Comparison of ENCODE assay signal across 1 cellular context in genomic region chr7:43815373-43815772, GRCh38.
TF ChIP-seq lines count a peak whose summit lies in the region.

No MANE protein-coding gene starts in this region.

TF ChIP-seq in GM23338, 12 proteins besides CTCF, POLR2A, EP300 and RAD21 (continued from another document):
- no peak for TF ChIP-seq ZNF114 (CRISPR knock-in tag; IDR thresholded peaks at IDR 0.05)
- TF ChIP-seq, protein P1, sequence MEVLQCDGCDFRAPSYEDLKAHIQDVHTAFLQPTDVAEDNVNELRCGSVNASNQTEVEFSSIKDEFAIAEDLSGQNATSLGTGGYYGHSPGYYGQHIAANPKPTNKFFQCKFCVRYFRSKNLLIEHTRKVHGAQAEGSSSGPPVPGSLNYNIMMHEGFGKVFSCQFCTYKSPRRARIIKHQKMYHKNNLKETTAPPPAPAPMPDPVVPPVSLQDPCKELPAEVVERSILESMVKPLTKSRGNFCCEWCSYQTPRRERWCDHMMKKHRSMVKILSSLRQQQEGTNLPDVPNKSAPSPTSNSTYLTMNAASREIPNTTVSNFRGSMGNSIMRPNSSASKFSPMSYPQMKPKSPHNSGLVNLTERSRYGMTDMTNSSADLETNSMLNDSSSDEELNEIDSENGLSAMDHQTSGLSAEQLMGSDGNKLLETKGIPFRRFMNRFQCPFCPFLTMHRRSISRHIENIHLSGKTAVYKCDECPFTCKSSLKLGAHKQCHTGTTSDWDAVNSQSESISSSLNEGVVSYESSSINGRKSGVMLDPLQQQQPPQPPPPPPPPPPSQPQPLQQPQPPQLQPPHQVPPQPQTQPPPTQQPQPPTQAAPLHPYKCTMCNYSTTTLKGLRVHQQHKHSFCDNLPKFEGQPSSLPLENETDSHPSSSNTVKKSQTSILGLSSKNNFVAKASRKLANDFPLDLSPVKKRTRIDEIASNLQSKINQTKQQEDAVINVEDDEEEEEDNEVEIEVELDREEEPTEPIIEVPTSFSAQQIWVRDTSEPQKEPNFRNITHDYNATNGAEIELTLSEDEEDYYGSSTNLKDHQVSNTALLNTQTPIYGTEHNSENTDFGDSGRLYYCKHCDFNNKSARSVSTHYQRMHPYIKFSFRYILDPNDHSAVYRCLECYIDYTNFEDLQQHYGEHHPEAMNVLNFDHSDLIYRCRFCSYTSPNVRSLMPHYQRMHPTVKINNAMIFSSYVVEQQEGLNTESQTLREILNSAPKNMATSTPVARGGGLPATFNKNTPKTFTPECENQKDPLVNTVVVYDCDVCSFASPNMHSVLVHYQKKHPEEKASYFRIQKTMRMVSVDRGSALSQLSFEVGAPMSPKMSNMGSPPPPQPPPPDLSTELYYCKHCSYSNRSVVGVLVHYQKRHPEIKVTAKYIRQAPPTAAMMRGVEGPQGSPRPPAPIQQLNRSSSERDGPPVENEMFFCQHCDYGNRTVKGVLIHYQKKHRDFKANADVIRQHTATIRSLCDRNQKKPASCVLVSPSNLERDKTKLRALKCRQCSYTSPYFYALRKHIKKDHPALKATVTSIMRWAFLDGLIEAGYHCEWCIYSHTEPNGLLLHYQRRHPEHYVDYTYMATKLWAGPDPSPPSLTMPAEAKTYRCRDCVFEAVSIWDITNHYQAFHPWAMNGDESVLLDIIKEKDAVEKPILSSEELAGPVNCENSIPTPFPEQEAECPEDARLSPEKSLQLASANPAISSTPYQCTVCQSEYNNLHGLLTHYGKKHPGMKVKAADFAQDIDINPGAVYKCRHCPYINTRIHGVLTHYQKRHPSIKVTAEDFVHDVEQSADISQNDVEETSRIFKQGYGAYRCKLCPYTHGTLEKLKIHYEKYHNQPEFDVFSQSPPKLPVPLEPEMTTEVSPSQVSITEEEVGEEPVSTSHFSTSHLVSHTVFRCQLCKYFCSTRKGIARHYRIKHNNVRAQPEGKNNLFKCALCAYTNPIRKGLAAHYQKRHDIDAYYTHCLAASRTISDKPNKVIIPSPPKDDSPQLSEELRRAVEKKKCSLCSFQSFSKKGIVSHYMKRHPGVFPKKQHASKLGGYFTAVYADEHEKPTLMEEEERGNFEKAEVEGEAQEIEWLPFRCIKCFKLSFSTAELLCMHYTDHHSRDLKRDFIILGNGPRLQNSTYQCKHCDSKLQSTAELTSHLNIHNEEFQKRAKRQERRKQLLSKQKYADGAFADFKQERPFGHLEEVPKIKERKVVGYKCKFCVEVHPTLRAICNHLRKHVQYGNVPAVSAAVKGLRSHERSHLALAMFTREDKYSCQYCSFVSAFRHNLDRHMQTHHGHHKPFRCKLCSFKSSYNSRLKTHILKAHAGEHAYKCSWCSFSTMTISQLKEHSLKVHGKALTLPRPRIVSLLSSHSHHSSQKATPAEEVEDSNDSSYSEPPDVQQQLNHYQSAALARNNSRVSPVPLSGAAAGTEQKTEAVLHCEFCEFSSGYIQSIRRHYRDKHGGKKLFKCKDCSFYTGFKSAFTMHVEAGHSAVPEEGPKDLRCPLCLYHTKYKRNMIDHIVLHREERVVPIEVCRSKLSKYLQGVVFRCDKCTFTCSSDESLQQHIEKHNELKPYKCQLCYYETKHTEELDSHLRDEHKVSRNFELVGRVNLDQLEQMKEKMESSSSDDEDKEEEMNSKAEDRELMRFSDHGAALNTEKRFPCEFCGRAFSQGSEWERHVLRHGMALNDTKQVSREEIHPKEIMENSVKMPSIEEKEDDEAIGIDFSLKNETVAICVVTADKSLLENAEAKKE (CRISPR knock-in tag; IDR thresholded peaks at IDR 0.05) = no peak
